ENCODE assay signal across 10 cellular contexts in genomic region chr6:41536884-41537347, GRCh38. TPM values are rescaled to one million over a fixed set of nuclear protein-coding genes. Genes with fewer than 3 reads are reported as not detected.
DNase-seq lines count a peak whose midpoint lies in the region; ATAC-seq and TF ChIP-seq lines count a peak whose summit lies in the region.
"Had no signal": no experiment of that assay in that cellular context is flagged by ENCODE, and none has a peak within 500 bp of the region (broad histone marks: within the 10 kb centered on the region; RNA-seq: fewer than 3 reads in every experiment).

No MANE protein-coding gene starts in this region.

- no peak for TF ChIP-seq CTCF in mesothelial cell of epicardium (IDR thresholded peaks at IDR 0.05; ENCODE audit: unreplicated experiment)

- H3K9me3 Mint-ChIP-seq in mesothelial cell of epicardium = no peaks in the 10 kb centered on the region

- H3K27me3 Mint-ChIP-seq in mesothelial cell of epicardium (ENCODE audit: low read depth) = no peaks in the 10 kb centered on the region

- peak; percentile 88 for DNase-seq in DMS53 treated with DMSO at 0.1 percent for 48 hours (lab: John Stamatoyannopoulos, UW; ENCODE audit: unreplicated experiment)
- peak; percentile 95 for DNase-seq in NCI-H2029 treated with DMSO at 0.1 percent for 48 hours (lab: John Stamatoyannopoulos, UW)
- peak; percentile 41 for DNase-seq in astrocyte of the hippocampus (ENCODE audit: low read depth, low spot score)
- DNase-seq in mesothelial cell of epicardium (ENCODE audit: low spot score in 2 of 2, unreplicated experiment in 2 of 2) = no peak
- no peak for DNase-seq in activated CD4-positive, CD25-positive, alpha-beta regulatory T cell (lab: John Stamatoyannopoulos, UW)
- DNase-seq: activated CD8-positive, alpha-beta memory T cell treated with anti-CD3 and anti-CD28 coated beads for 24 hours; DND-41 had no signal

- H3K27ac Mint-ChIP-seq in mesothelial cell of epicardium = peak overlapping the region; percentile 62

- H3K4me1 Mint-ChIP-seq in mesothelial cell of epicardium = peaks cover 29% of the 10 kb centered on the region

- H3K36me3 Mint-ChIP-seq in mesothelial cell of epicardium = no peaks in the 10 kb centered on the region

- H3K4me3 Mint-ChIP-seq in mesothelial cell of epicardium = no peak overlapping the region

- ATAC-seq in HG03280 (IDR thresholded peaks at IDR 0.05; ENCODE audit: unreplicated experiment) (no peak), HG03442 (IDR thresholded peaks at IDR 0.05; ENCODE audit: unreplicated experiment) (no peak), HG03196 (IDR thresholded peaks at IDR 0.05; ENCODE audit: unreplicated experiment) (no peak)

RNA-seq across cellular contexts. Expression of gene FOXP4, which starts 9.3 kb away (rescaled TPM):
- total RNA-seq in mesothelial cell of epicardium = 85.1 to 91.0 TPM (median 87.9 TPM) in 3 replicates

Comparison
In these comparisons a context has a peak if more than half of its experiments do, and no peak if none do; other contexts are left out.
1. DNase-seq: peak in DMS53 treated with DMSO at 0.1 percent for 48 hours (single experiment), NCI-H2029 treated with DMSO at 0.1 percent for 48 hours (single experiment) and astrocyte of the hippocampus (single experiment); none in mesothelial cell of epicardium (0 of 2) and activated CD4-positive, CD25-positive, alpha-beta regulatory T cell (0 of 4).